1 cellular context compared by ENCODE assay signal in the genomic region with DNA sequence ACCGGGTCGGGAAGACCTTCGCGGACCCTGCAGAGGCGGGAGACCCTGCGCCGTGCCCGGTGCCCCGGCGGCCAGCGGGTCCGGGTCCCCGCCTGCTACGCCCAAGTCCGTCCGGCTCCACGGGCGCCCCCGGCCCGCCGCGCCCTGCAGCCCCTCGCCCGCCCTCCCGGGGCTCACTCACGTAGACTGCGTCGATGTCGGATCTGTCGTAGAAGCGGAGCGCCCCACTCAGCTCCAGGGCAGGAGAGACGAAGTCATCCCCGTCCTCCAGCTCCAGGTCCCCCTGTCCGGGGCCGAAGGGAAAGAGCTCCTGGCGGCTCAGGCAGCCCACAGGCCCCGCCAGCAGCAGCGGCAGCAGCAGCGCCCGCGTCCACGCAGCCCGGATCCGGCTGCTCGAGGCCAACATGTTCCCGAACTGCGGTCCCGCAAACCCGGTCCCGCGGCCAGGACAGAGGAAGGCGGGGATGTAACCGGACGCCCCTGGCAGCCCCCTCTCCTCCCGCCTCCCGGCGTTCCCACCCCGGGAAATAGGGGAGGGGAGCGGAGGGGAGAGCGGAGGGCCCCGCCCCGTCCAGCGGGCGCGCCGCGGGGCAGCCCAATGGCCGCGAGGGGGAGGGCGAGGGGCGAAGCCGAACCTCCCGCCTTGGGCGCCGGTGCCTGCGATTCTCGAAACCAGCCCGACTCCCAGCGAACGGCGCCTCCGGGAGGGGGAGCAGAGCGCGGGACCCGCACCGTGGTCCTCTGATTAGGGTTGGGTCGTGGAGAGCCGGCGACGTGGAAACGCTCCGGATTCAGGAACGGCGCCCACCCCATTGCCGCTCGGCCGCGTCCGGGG.
TF ChIP-seq lines count a peak whose summit lies in the region.

A gene with protein sequence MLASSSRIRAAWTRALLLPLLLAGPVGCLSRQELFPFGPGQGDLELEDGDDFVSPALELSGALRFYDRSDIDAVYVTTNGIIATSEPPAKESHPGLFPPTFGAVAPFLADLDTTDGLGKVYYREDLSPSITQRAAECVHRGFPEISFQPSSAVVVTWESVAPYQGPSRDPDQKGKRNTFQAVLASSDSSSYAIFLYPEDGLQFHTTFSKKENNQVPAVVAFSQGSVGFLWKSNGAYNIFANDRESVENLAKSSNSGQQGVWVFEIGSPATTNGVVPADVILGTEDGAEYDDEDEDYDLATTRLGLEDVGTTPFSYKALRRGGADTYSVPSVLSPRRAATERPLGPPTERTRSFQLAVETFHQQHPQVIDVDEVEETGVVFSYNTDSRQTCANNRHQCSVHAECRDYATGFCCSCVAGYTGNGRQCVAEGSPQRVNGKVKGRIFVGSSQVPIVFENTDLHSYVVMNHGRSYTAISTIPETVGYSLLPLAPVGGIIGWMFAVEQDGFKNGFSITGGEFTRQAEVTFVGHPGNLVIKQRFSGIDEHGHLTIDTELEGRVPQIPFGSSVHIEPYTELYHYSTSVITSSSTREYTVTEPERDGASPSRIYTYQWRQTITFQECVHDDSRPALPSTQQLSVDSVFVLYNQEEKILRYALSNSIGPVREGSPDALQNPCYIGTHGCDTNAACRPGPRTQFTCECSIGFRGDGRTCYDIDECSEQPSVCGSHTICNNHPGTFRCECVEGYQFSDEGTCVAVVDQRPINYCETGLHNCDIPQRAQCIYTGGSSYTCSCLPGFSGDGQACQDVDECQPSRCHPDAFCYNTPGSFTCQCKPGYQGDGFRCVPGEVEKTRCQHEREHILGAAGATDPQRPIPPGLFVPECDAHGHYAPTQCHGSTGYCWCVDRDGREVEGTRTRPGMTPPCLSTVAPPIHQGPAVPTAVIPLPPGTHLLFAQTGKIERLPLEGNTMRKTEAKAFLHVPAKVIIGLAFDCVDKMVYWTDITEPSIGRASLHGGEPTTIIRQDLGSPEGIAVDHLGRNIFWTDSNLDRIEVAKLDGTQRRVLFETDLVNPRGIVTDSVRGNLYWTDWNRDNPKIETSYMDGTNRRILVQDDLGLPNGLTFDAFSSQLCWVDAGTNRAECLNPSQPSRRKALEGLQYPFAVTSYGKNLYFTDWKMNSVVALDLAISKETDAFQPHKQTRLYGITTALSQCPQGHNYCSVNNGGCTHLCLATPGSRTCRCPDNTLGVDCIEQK (minus strand): TSS at position 417 of the 835 bp plus-strand sequence. CDS start 11 bp downstream, at position 406.

TF ChIP-seq in HepG2, 621 proteins besides CTCF, POLR2A, EP300 and RAD21 (continued from another document and continues in another):
- TF ChIP-seq ZNF574 (CRISPR knock-in tag; IDR thresholded peaks at IDR 0.05) = peak; percentile 47
- TF ChIP-seq ZNF337 (CRISPR knock-in tag; IDR thresholded peaks at IDR 0.05; ENCODE audit: borderline replicate concordance, low read depth) = no peak
- TF ChIP-seq MTERF4 (CRISPR knock-in tag; IDR thresholded peaks at IDR 0.05) = no peak
- no peak for TF ChIP-seq NFRKB (IDR thresholded peaks at IDR 0.05)
- no peak for TF ChIP-seq RELA (CRISPR knock-in tag; IDR thresholded peaks at IDR 0.05)
- TF ChIP-seq, protein P1, sequence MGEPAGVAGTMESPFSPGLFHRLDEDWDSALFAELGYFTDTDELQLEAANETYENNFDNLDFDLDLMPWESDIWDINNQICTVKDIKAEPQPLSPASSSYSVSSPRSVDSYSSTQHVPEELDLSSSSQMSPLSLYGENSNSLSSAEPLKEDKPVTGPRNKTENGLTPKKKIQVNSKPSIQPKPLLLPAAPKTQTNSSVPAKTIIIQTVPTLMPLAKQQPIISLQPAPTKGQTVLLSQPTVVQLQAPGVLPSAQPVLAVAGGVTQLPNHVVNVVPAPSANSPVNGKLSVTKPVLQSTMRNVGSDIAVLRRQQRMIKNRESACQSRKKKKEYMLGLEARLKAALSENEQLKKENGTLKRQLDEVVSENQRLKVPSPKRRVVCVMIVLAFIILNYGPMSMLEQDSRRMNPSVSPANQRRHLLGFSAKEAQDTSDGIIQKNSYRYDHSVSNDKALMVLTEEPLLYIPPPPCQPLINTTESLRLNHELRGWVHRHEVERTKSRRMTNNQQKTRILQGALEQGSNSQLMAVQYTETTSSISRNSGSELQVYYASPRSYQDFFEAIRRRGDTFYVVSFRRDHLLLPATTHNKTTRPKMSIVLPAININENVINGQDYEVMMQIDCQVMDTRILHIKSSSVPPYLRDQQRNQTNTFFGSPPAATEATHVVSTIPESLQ (CRISPR knock-in tag; conservative IDR thresholded peaks at IDR 0.05) = no peak
- peak; percentile 95 for TF ChIP-seq ZC3H13 (CRISPR knock-in tag; IDR thresholded peaks at IDR 0.05)
- no peak; the same call in 1 of the 2 replicates for TF ChIP-seq KMT2B (CRISPR knock-in tag; IDR thresholded peaks at IDR 0.05)
- no peak for TF ChIP-seq EHMT2 (IDR thresholded peaks at IDR 0.05; ENCODE audit: borderline replicate concordance, low read depth, low read length)
- no peak for TF ChIP-seq ZNF10 (CRISPR knock-in tag; IDR thresholded peaks at IDR 0.05; ENCODE audit: borderline replicate concordance, low read depth)
- peak; percentile 83 for TF ChIP-seq POLR2AphosphoS5 (IDR thresholded peaks at IDR 0.05; ENCODE audit: low read depth, low read length)
- no peak; the same call in 1 of the 2 replicates for TF ChIP-seq ZFP90 (CRISPR knock-in tag; IDR thresholded peaks at IDR 0.05; ENCODE audit: borderline replicate concordance)
- TF ChIP-seq HNRNPLL (IDR thresholded peaks at IDR 0.05; ENCODE audit: low read depth, low read length, poor library complexity, severe bottlenecking) = peak; percentile 98
- TF ChIP-seq, protein P2, sequence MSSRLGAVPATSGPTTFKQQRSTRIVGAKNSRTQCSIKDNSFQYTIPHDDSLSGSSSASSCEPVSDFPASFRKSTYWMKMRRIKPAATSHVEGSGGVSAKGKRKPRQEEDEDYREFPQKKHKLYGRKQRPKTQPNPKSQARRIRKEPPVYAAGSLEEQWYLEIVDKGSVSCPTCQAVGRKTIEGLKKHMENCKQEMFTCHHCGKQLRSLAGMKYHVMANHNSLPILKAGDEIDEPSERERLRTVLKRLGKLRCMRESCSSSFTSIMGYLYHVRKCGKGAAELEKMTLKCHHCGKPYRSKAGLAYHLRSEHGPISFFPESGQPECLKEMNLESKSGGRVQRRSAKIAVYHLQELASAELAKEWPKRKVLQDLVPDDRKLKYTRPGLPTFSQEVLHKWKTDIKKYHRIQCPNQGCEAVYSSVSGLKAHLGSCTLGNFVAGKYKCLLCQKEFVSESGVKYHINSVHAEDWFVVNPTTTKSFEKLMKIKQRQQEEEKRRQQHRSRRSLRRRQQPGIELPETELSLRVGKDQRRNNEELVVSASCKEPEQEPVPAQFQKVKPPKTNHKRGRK (CRISPR knock-in tag; IDR thresholded peaks at IDR 0.05) = no peak
- TF ChIP-seq ZNF619 (CRISPR knock-in tag; IDR thresholded peaks at IDR 0.05) = no peak
- TF ChIP-seq TRAFD1 (CRISPR knock-in tag; IDR thresholded peaks at IDR 0.05; ENCODE audit: borderline replicate concordance) = no peak
- no peak for TF ChIP-seq BRCA1 (CRISPR knock-in tag; IDR thresholded peaks at IDR 0.05)
- TF ChIP-seq SRSF4 (IDR thresholded peaks at IDR 0.05; ENCODE audit: low read depth, low read length, poor library complexity, severe bottlenecking) = no peak
- TF ChIP-seq ZNF552 (CRISPR knock-in tag; IDR thresholded peaks at IDR 0.05; ENCODE audit: borderline replicate concordance) = no peak
- TF ChIP-seq TSC22D2 (CRISPR knock-in tag; IDR thresholded peaks at IDR 0.05; ENCODE audit: borderline replicate concordance) = no peak
- TF ChIP-seq ZNF136 (CRISPR knock-in tag; IDR thresholded peaks at IDR 0.05; ENCODE audit: low read depth) = no peak
- TF ChIP-seq RARA (CRISPR knock-in tag; IDR thresholded peaks at IDR 0.05) = peak; percentile 12; the same call in 1 of the 2 replicates
- TF ChIP-seq ZBTB20 (CRISPR knock-in tag; IDR thresholded peaks at IDR 0.05; ENCODE audit: borderline replicate concordance, low read depth) = 0 out of 2 replicates have a peak, but pooled peaks have one; percentile 26
- peak; percentile 58 for TF ChIP-seq DRAP1 (CRISPR knock-in tag; IDR thresholded peaks at IDR 0.05)
- TF ChIP-seq, protein P3, sequence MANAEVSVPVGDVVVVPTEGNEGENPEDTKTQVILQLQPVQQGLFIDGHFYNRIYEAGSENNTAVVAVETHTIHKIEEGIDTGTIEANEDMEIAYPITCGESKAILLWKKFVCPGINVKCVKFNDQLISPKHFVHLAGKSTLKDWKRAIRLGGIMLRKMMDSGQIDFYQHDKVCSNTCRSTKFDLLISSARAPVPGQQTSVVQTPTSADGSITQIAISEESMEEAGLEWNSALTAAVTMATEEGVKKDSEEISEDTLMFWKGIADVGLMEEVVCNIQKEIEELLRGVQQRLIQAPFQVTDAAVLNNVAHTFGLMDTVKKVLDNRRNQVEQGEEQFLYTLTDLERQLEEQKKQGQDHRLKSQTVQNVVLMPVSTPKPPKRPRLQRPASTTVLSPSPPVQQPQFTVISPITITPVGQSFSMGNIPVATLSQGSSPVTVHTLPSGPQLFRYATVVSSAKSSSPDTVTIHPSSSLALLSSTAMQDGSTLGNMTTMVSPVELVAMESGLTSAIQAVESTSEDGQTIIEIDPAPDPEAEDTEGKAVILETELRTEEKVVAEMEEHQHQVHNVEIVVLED (CRISPR knock-in tag; IDR thresholded peaks at IDR 0.05; ENCODE audit: borderline replicate concordance) = no peak
- TF ChIP-seq ZNF460 (CRISPR knock-in tag; IDR thresholded peaks at IDR 0.05; ENCODE audit: borderline replicate concordance) = no peak
- TF ChIP-seq CHCHD3 (CRISPR knock-in tag; IDR thresholded peaks at IDR 0.05) = no peak; the same call in 1 of the 2 replicates
- TF ChIP-seq ZMAT3 (CRISPR knock-in tag; conservative IDR thresholded peaks at IDR 0.05) = peak; percentile 74
- no peak for TF ChIP-seq ZBTB37 (CRISPR knock-in tag; IDR thresholded peaks at IDR 0.05)
- peak; percentile 14; the same call in 1 of the 2 replicates for TF ChIP-seq ZNF501 (CRISPR knock-in tag; IDR thresholded peaks at IDR 0.05)
- TF ChIP-seq NCOA1 (CRISPR knock-in tag; IDR thresholded peaks at IDR 0.05) = no peak
- TF ChIP-seq REL (CRISPR knock-in tag; conservative IDR thresholded peaks at IDR 0.05) = 0 out of 2 replicates have a peak, but pooled peaks have one; percentile 18
- TF ChIP-seq MXI1 (IDR thresholded peaks at IDR 0.05; ENCODE audit: borderline replicate concordance, low read depth, low read length) = peak; percentile 53; the same call in 1 of the 3 replicates
- 0 out of 2 replicates have a peak, but pooled peaks have one; percentile 77 for TF ChIP-seq GFI1 (CRISPR knock-in tag; IDR thresholded peaks at IDR 0.05; ENCODE audit: borderline replicate concordance)
